ENCODE assay signal across 13 cellular contexts in genomic region chr11:65853249-65853979, GRCh38. TPM values are rescaled to one million over a fixed set of nuclear protein-coding genes. Genes with fewer than 3 reads are reported as not detected.
DNase-seq lines count a peak whose midpoint lies in the region; TF ChIP-seq lines count a peak whose summit lies in the region.
"Had no signal": no experiment of that assay in that cellular context is flagged by ENCODE, and none has a peak within 500 bp of the region (broad histone marks: within the 10 kb centered on the region; RNA-seq: fewer than 3 reads in every experiment).

No MANE protein-coding gene starts in this region.

- H3K79me2 ChIP-seq in Loucy (ENCODE audit: insufficient read depth, low read length) = peaks cover 66% of the 10 kb centered on the region
- peaks cover 51% of the 10 kb centered on the region for H3K79me2 ChIP-seq in osteoblast (ENCODE audit: insufficient read depth, low read length)

- H3K4me1 ChIP-seq in Loucy (ENCODE audit: insufficient read depth, low read length, poor library complexity, severe bottlenecking) = peaks cover 24% of the 10 kb centered on the region
- peaks cover 16% of the 10 kb centered on the region for H3K4me1 ChIP-seq in osteoblast (ENCODE audit: insufficient read depth, low read length)

- no peaks in the 10 kb centered on the region for H3K9me2 ChIP-seq in Loucy (replicated peaks; ENCODE audit: low read depth, low read length)

- peak overlapping the region; percentile 4 for H3K4me2 ChIP-seq in Loucy (ENCODE audit: low read depth, low read length, poor library complexity, severe bottlenecking)
- no peak overlapping the region for H3K4me2 ChIP-seq in osteoblast (ENCODE audit: insufficient read depth, low read length)

- intact Hi-C loops in activated CD4-positive, alpha-beta memory T cell treated with anti-CD3 and anti-CD28 coated beads for 36 hours (cut with micrococcal nuclease) = no loop called here
- intact Hi-C loops in dendritic cell treated with granulocyte-macrophage colony-stimulating factor and Interleukin-4, amounts not matched to agents 40 ng/mL and 50 ng/mL, for 4 days (cut with micrococcal nuclease) = no loop called here

- no peak for DNase-seq in activated CD4-positive, alpha-beta memory T cell treated with anti-CD3 and anti-CD28 coated beads for 36 hours
- DNase-seq in activated CD4-positive, alpha-beta memory T cell treated with anti-CD3 and anti-CD28 coated beads, Interleukin-2, amount 10 ng/mL, durations not matched to agents 7 days and 5 days = no peak
- DNase-seq in osteoblast (ENCODE audit: insufficient read length, low spot score, missing footprints) (peak; percentile 58), NCI-H187 treated with DMSO at 0.1 percent for 48 hours (lab: John Stamatoyannopoulos, UW) (no peak), NCI-H1092 treated with DMSO at 0.1 percent for 48 hours (lab: John Stamatoyannopoulos, UW) (no peak), DMS53 treated with DMSO at 0.1 percent for 48 hours (lab: John Stamatoyannopoulos, UW; ENCODE audit: unreplicated experiment) (no peak)
- DNase-seq: NCI-H187; stimulated activated naive CD4-positive, alpha-beta T cell treated with Interleukin-2 at 50 U/mL for 16 hours; SW 1271 had no signal

- H3K36me3 ChIP-seq in Loucy (ENCODE audit: insufficient read depth, low read length) = peaks cover 60% of the 10 kb centered on the region; the same call in 1 of the 2 replicates
- H3K36me3 ChIP-seq in osteoblast (ENCODE audit: insufficient read depth, low read length) = peaks cover 58% of the 10 kb centered on the region

- no peak overlapping the region for H3K4me3 Mint-ChIP-seq in activated CD4-positive, alpha-beta memory T cell treated with anti-CD3 and anti-CD28 coated beads for 36 hours
- H3K4me3 Mint-ChIP-seq in activated CD4-positive, alpha-beta memory T cell treated with anti-CD3 and anti-CD28 coated beads, Interleukin-2, amount 10 ng/mL, durations not matched to agents 7 days and 5 days = no peak overlapping the region
- H3K4me3 Mint-ChIP-seq in dendritic cell treated with granulocyte-macrophage colony-stimulating factor and Interleukin-4, amounts not matched to agents 40 ng/mL and 50 ng/mL, for 4 days = no peak overlapping the region

- no peak overlapping the region for H3K27ac ChIP-seq in osteoblast (ENCODE audit: low read depth, low read length)
- H3K27ac ChIP-seq: epithelial cell of prostate, HL-60 had no signal

- 0 out of 2 replicates have a peak, but pooled peaks cover 1% of the 10 kb centered on the region for H3F3A ChIP-seq in Loucy (ENCODE audit: low read depth)

- H3K4me1 Mint-ChIP-seq in activated CD4-positive, alpha-beta memory T cell treated with anti-CD3 and anti-CD28 coated beads for 36 hours (ENCODE audit: low read depth) = peaks cover 30% of the 10 kb centered on the region
- peaks cover 41% of the 10 kb centered on the region for H3K4me1 Mint-ChIP-seq in activated CD4-positive, alpha-beta memory T cell treated with anti-CD3 and anti-CD28 coated beads, Interleukin-2, amount 10 ng/mL, durations not matched to agents 7 days and 5 days
- H3K4me1 Mint-ChIP-seq in dendritic cell treated with granulocyte-macrophage colony-stimulating factor and Interleukin-4, amounts not matched to agents 40 ng/mL and 50 ng/mL, for 4 days (ENCODE audit: low read depth) = peaks cover 62% of the 10 kb centered on the region

- CTCF ChIA-PET in activated CD4-positive, alpha-beta memory T cell treated with anti-CD3 and anti-CD28 coated beads for 36 hours (lab: Charles Lee) = interaction anchor here (0.9 to 3.7 kb wide), 5 partner anchors 7 to 228 kb away, joined by 3 to 33 read pairs (median 14); partner anchors contain the start of genes CCDC85B, FIBP, KAT5 and MUS81
- CTCF ChIA-PET in activated CD4-positive, alpha-beta memory T cell treated with anti-CD3 and anti-CD28 coated beads, Interleukin-2, amount 10 ng/mL, durations not matched to agents 7 days and 5 days (lab: Charles Lee) = no interaction called here

- H3K9me3 ChIP-seq in Loucy (ENCODE audit: insufficient read depth, low read depth, low read length) = peaks cover 5% of the 10 kb centered on the region; the same call in 1 of the 2 replicates
- H3K9me3 ChIP-seq in osteoblast (ENCODE audit: low read depth, low read length) = no peaks in the 10 kb centered on the region

- H3K27ac Mint-ChIP-seq in activated CD4-positive, alpha-beta memory T cell treated with anti-CD3 and anti-CD28 coated beads for 36 hours = peak overlapping the region; percentile 5
- H3K27ac Mint-ChIP-seq in activated CD4-positive, alpha-beta memory T cell treated with anti-CD3 and anti-CD28 coated beads, Interleukin-2, amount 10 ng/mL, durations not matched to agents 7 days and 5 days = no peak overlapping the region
- H3K27ac Mint-ChIP-seq in dendritic cell treated with granulocyte-macrophage colony-stimulating factor and Interleukin-4, amounts not matched to agents 40 ng/mL and 50 ng/mL, for 4 days = peak overlapping the region; percentile 70

- peaks cover 57% of the 10 kb centered on the region for H3K36me3 Mint-ChIP-seq in activated CD4-positive, alpha-beta memory T cell treated with anti-CD3 and anti-CD28 coated beads for 36 hours
- peaks cover 70% of the 10 kb centered on the region for H3K36me3 Mint-ChIP-seq in activated CD4-positive, alpha-beta memory T cell treated with anti-CD3 and anti-CD28 coated beads, Interleukin-2, amount 10 ng/mL, durations not matched to agents 7 days and 5 days (ENCODE audit: low read depth)
- peaks cover 77% of the 10 kb centered on the region for H3K36me3 Mint-ChIP-seq in dendritic cell treated with granulocyte-macrophage colony-stimulating factor and Interleukin-4, amounts not matched to agents 40 ng/mL and 50 ng/mL, for 4 days (ENCODE audit: low read depth)

- H3K9me3 Mint-ChIP-seq in activated CD4-positive, alpha-beta memory T cell treated with anti-CD3 and anti-CD28 coated beads for 36 hours = peaks cover 10% of the 10 kb centered on the region
- H3K9me3 Mint-ChIP-seq in activated CD4-positive, alpha-beta memory T cell treated with anti-CD3 and anti-CD28 coated beads, Interleukin-2, amount 10 ng/mL, durations not matched to agents 7 days and 5 days = peaks cover 5% of the 10 kb centered on the region
- no peaks in the 10 kb centered on the region for H3K9me3 Mint-ChIP-seq in dendritic cell treated with granulocyte-macrophage colony-stimulating factor and Interleukin-4, amounts not matched to agents 40 ng/mL and 50 ng/mL, for 4 days

- POLR2A ChIA-PET in activated CD4-positive, alpha-beta memory T cell treated with anti-CD3 and anti-CD28 coated beads for 36 hours (lab: Charles Lee) = interaction anchor here (0.9 to 2.9 kb wide), 7 partner anchors 8 to 134 kb away, joined by 3 to 15 read pairs (median 3); partner anchors contain the start of genes CCDC85B and SNX32
- POLR2A ChIA-PET in activated CD4-positive, alpha-beta memory T cell treated with anti-CD3 and anti-CD28 coated beads, Interleukin-2, amount 10 ng/mL, durations not matched to agents 7 days and 5 days (lab: Charles Lee) = interaction anchor here (1.0 to 3.6 kb wide), 8 partner anchors 8 to 141 kb away, joined by 3 to 13 read pairs (median 4); partner anchors contain the start of genes FOSL1 and SNX32

- H3K27me3 ChIP-seq in Loucy (ENCODE audit: insufficient read depth, low read length, poor library complexity, severe bottlenecking) (peaks cover 6% of the 10 kb centered on the region), osteoblast (ENCODE audit: insufficient read depth, low read length) (no peaks in the 10 kb centered on the region)

- TF ChIP-seq CTCF in Loucy (conservative IDR thresholded peaks at IDR 0.05; ENCODE audit: low read length) (peak; percentile 18; the same call in 1 of the 2 replicates), osteoblast (IDR thresholded peaks at IDR 0.05; ENCODE audit: extremely low read depth, low read depth, low read length) (no peak)

- H3K4me3 ChIP-seq in Loucy (ENCODE audit: low read length, poor library complexity, severe bottlenecking) (no peak overlapping the region), osteoblast (ENCODE audit: insufficient read depth, low read length) (no peak overlapping the region)

- no peaks in the 10 kb centered on the region for H3K27me3 Mint-ChIP-seq in activated CD4-positive, alpha-beta memory T cell treated with anti-CD3 and anti-CD28 coated beads for 36 hours
- H3K27me3 Mint-ChIP-seq in activated CD4-positive, alpha-beta memory T cell treated with anti-CD3 and anti-CD28 coated beads, Interleukin-2, amount 10 ng/mL, durations not matched to agents 7 days and 5 days = no peaks in the 10 kb centered on the region
- no peaks in the 10 kb centered on the region for H3K27me3 Mint-ChIP-seq in dendritic cell treated with granulocyte-macrophage colony-stimulating factor and Interleukin-4, amounts not matched to agents 40 ng/mL and 50 ng/mL, for 4 days

- peaks cover 68% of the 10 kb centered on the region for H4K20me1 ChIP-seq in Loucy (ENCODE audit: insufficient read depth, low read length, poor library complexity, severe bottlenecking)
- H4K20me1 ChIP-seq in osteoblast (ENCODE audit: insufficient read depth, low read length) = peaks cover 51% of the 10 kb centered on the region

- H3K9ac ChIP-seq in Loucy (ENCODE audit: low read depth, low read length, poor library complexity, severe bottlenecking) = no peak overlapping the region

- no peak overlapping the region for H2AFZ ChIP-seq in Loucy (ENCODE audit: low read length)
- H2AFZ ChIP-seq in osteoblast (ENCODE audit: low read length) = no peak overlapping the region

RNA-seq across cellular contexts. Expression of gene CFL1, which starts 4.6 kb away (rescaled TPM):
- total RNA-seq in activated CD4-positive, alpha-beta memory T cell treated with anti-CD3 and anti-CD28 coated beads for 36 hours = 1,000 to 10,000 TPM; 1,166 to 1,191 TPM
- total RNA-seq in activated CD4-positive, alpha-beta memory T cell treated with anti-CD3 and anti-CD28 coated beads, Interleukin-2, amount 10 ng/mL, durations not matched to agents 7 days and 5 days = 1,000 to 10,000 TPM; 1,733 to 1,734 TPM
- total RNA-seq in osteoblast = 607 and 704 TPM in 2 replicates

RNA-seq across cellular contexts. Expression of gene MUS81, which starts 6.8 kb away (rescaled TPM):
- 10 to 100 TPM; 69.8 to 71.7 TPM for total RNA-seq in activated CD4-positive, alpha-beta memory T cell treated with anti-CD3 and anti-CD28 coated beads for 36 hours
- total RNA-seq in activated CD4-positive, alpha-beta memory T cell treated with anti-CD3 and anti-CD28 coated beads, Interleukin-2, amount 10 ng/mL, durations not matched to agents 7 days and 5 days = 10 to 100 TPM; 86.9 to 91.9 TPM
- total RNA-seq in osteoblast = 50.1 and 53.6 TPM in 2 replicates

RNA-seq across cellular contexts. Expression of gene EFEMP2, which starts 19.2 kb away (rescaled TPM):
- 10 to 100 TPM; 11.5 to 12.5 TPM for total RNA-seq in activated CD4-positive, alpha-beta memory T cell treated with anti-CD3 and anti-CD28 coated beads for 36 hours
- total RNA-seq in activated CD4-positive, alpha-beta memory T cell treated with anti-CD3 and anti-CD28 coated beads, Interleukin-2, amount 10 ng/mL, durations not matched to agents 7 days and 5 days = 10 to 100 TPM; 13.8 to 14.7 TPM
- 81.6 and 94.8 TPM in 2 replicates for total RNA-seq in osteoblast

RNA-seq across cellular contexts. Expression of gene SNX32, which starts 19.7 kb away (rescaled TPM):
- total RNA-seq in activated CD4-positive, alpha-beta memory T cell treated with anti-CD3 and anti-CD28 coated beads for 36 hours = 1 to 10 TPM; 2.0 to 2.7 TPM
- 1 to 10 TPM in 1 of 2 experiments, under 1 TPM in 1; 0.83 to 1.6 TPM for total RNA-seq in activated CD4-positive, alpha-beta memory T cell treated with anti-CD3 and anti-CD28 coated beads, Interleukin-2, amount 10 ng/mL, durations not matched to agents 7 days and 5 days
- 1.1 and 1.5 TPM in 2 replicates for total RNA-seq in osteoblast

RNA-seq across cellular contexts. Expression of gene CTSW, which starts 26.2 kb away (rescaled TPM):
- total RNA-seq in activated CD4-positive, alpha-beta memory T cell treated with anti-CD3 and anti-CD28 coated beads for 36 hours = 10 to 100 TPM; 11.1 to 13.2 TPM
- total RNA-seq in activated CD4-positive, alpha-beta memory T cell treated with anti-CD3 and anti-CD28 coated beads, Interleukin-2, amount 10 ng/mL, durations not matched to agents 7 days and 5 days = 10 to 100 TPM; 75.9 to 80.5 TPM
- total RNA-seq in osteoblast = not detected in 2 replicates
